In the genomic region with DNA sequence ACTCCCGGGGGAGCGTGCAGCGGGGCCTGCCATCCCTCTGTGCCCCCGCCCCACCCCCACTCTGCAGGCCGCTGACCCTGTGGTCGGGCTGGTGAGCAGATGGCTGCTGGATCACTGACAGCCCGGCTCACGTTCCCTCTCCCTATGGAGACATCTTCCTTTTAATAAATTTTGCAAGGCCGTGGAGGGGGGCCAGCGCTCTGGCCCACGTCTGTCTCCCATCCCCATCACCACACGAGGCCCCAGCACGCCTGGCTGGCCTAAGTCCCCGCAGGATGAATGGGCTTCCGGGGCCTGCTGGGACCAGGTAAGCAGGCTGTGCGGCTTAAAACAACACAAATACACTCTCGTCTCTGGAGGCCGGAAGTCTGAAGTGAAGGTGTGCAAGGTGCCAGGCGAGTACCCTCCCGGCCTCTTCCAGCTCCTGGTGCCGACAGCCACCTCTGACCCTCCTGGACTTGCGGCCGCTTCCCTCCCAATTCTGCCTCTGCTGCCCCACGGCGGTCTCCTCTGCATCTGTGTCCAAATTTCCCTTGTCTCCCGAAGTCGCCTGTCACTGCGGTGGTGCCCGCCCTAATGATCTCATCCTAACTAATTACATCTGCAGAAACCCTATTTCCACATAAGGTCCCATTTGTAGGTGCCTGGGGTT, we compare ENCODE assay signal across 10 cellular contexts. TPM values are rescaled to one million over a fixed set of nuclear protein-coding genes. Genes with fewer than 3 reads are reported as not detected.
DNase-seq lines count a peak whose midpoint lies in the region; ATAC-seq and TF ChIP-seq lines count a peak whose summit lies in the region.
"Had no signal": no experiment of that assay in that cellular context is flagged by ENCODE, and none has a peak within 500 bp of the region (broad histone marks: within the 10 kb centered on the region; RNA-seq: fewer than 3 reads in every experiment).

No MANE protein-coding gene starts in this region.

- no peaks in the 10 kb centered on the region; the same call in 1 of the 2 replicates for H3K9me1 ChIP-seq in IMR-90 (ENCODE audit: insufficient read depth, low read length)

- H3K56ac ChIP-seq in IMR-90 (ENCODE audit: extremely low read depth, insufficient read depth, low read length) = no peak overlapping the region

- no peak overlapping the region for H3K4me2 ChIP-seq in IMR-90 (ENCODE audit: low read depth, low read length)

- POLR2A ChIA-PET in IMR-90 (lab: Charles Lee; ENCODE audit: unreplicated experiment) = no interaction called here

- ATAC-seq in IMR-90 (ENCODE audit: low read depth) = no peak; the same call in 1 of the 2 replicates

- TF ChIP-seq RAD21 in IMR-90 (IDR thresholded peaks at IDR 0.05; ENCODE audit: low read length) = no peak

- H4K20me1 ChIP-seq in IMR-90 (ENCODE audit: insufficient read depth, low read length) = no peaks in the 10 kb centered on the region

- H3K27me3 ChIP-seq in IMR-90 (ENCODE audit: control insufficient read depth, insufficient read depth, low read length) (no peaks in the 10 kb centered on the region), esophagus (ENCODE audit: control insufficient read depth in 1 of 2, insufficient read depth in 2 of 2, low read length in 2 of 2) (no peaks in the 10 kb centered on the region), muscle layer of colon (ENCODE audit: control insufficient read depth in 1 of 2, insufficient read depth in 2 of 2, low read length in 2 of 2) (no peaks in the 10 kb centered on the region)

- H4K91ac ChIP-seq in IMR-90 (ENCODE audit: insufficient read depth, low read depth, low read length) = no peak overlapping the region

- no peaks in the 10 kb centered on the region for H3K36me3 ChIP-seq in IMR-90 (ENCODE audit: control insufficient read depth, insufficient read depth, low read length)
- H3K36me3 ChIP-seq in esophagus (ENCODE audit: control insufficient read depth in 2 of 2, insufficient read depth in 2 of 2, low read length in 1 of 2) = no peaks in the 10 kb centered on the region
- H3K36me3 ChIP-seq in muscle layer of colon (ENCODE audit: insufficient read depth, low read length) = no peaks in the 10 kb centered on the region

- H4K5ac ChIP-seq in IMR-90 (ENCODE audit: low read depth, low read length) = no peak overlapping the region

- H3K4me1 ChIP-seq in IMR-90 (ENCODE audit: control insufficient read depth, insufficient read depth, low read length) (peaks cover 2% of the 10 kb centered on the region; the same call in 1 of the 2 replicates), esophagus (ENCODE audit: control insufficient read depth in 2 of 2, insufficient read depth in 2 of 2, low read length in 1 of 2) (no peaks in the 10 kb centered on the region), muscle layer of colon (ENCODE audit: insufficient read depth, low read length) (no peaks in the 10 kb centered on the region)

- H2BK20ac ChIP-seq in IMR-90 (ENCODE audit: low read depth, low read length) = no peak overlapping the region

- CTCF ChIA-PET in IMR-90 (lab: Yijun Ruan, JAX) = no interaction called here

- H3K18ac ChIP-seq in IMR-90 (ENCODE audit: low read depth, low read length) = no peak overlapping the region

- BruUV-seq in IMR-90 (replicated peaks; lab: Mats Ljungman, UMichigan) = no TSS peak

- dilution Hi-C loops in IMR-90 (cut with HindIII; ENCODE audit: low sequenced_read_pairs, unreplicated experiment) = no loop called here

- DNase-seq in AG20443 (ENCODE audit: low spot score) (peak; percentile 25), IMR-90 (no peak), hippocampal formation (lab: John Stamatoyannopoulos, UW) (no peak), NOMO-1 treated with DMSO at 0.1 percent for 48 hours (lab: John Stamatoyannopoulos, UW; ENCODE audit: unreplicated experiment) (no peak), dedifferentiated amniotic fluid mesenchymal stem cell (ENCODE audit: extremely low spot score) (no peak)
- DNase-seq in stimulated activated CD4-positive, alpha-beta T cell treated with anti-CD3 and anti-CD28 coated beads, Interleukin-4, amount 100 ng/mL, for 4 hours = no peak
- DNase-seq: activated T-cell treated with anti-CD3 and anti-CD28 coated beads, Interleukin-2, amount 50 U/mL, for 24 hours had no signal

- no peak for TF ChIP-seq CTCF in IMR-90 (conservative IDR thresholded peaks at IDR 0.05; ENCODE audit: low read depth, low read length)

- no peak overlapping the region for H3K4ac ChIP-seq in IMR-90 (ENCODE audit: low read depth, low read length)

- TF ChIP-seq POLR2A in IMR-90 (IDR thresholded peaks at IDR 0.05; ENCODE audit: low read depth, low read length) = no peak

- H2AK9ac ChIP-seq in IMR-90 (replicated peaks; ENCODE audit: low read depth, low read length, poor library complexity) = peak overlapping the region; percentile 48

- 0 out of 2 replicates have a peak overlapping the region, but pooled peaks have one; percentile 14 for H2AK5ac ChIP-seq in IMR-90 (ENCODE audit: low read depth, low read length)

- no peak overlapping the region for H3K4me3 ChIP-seq in IMR-90 (ENCODE audit: insufficient read depth, low read depth, low read length)
- no peak overlapping the region for H3K4me3 ChIP-seq in esophagus (ENCODE audit: low read depth in 1 of 2, low read length in 2 of 2)
- H3K4me3 ChIP-seq in muscle layer of colon (ENCODE audit: low read depth in 1 of 2, low read length in 2 of 2) = no peak overlapping the region

- no peak overlapping the region for H2BK120ac ChIP-seq in IMR-90 (ENCODE audit: low read depth, low read length)

- no peak overlapping the region for H4K8ac ChIP-seq in IMR-90 (ENCODE audit: low read depth in 2 of 2, low read length in 2 of 2)

- no peak overlapping the region for H3K23ac ChIP-seq in IMR-90 (ENCODE audit: low read depth, low read length)

- H3K27ac ChIP-seq in IMR-90 (ENCODE audit: insufficient read depth, low read length) (no peak overlapping the region), esophagus (ENCODE audit: low read depth in 2 of 2, low read length in 1 of 2) (peak overlapping the region; percentile 14 to 26), muscle layer of colon (ENCODE audit: low read depth, low read length) (peak overlapping the region; percentile 4)

- H3K14ac ChIP-seq in IMR-90 (replicated peaks; ENCODE audit: low read depth, low read length) = no peak overlapping the region

- in situ Hi-C loops in IMR-90 (cut with MboI; ENCODE audit: low sequenced_read_pairs) = no loop called here

- WGBS in IMR-90 (ENCODE audit: extremely low coverage in 2 of 2, insufficient read length in 1 of 2), 2 experiments = 54% methylated on average over 18 of the region's 29 CpGs; no CpG with 5 or more reads in 1 of the 2 experiments
- 57 to 60% methylated on average over 29 of the region's 29 CpGs for WGBS in esophagus, 2 donors

- no peak overlapping the region for H2BK15ac ChIP-seq in IMR-90 (ENCODE audit: low read depth, low read length)

- intact Hi-C loops in IMR-90 (cut with micrococcal nuclease) = no loop called here

- H3K9ac ChIP-seq in IMR-90 (ENCODE audit: low read depth, low read length) = no peak overlapping the region
- no peak overlapping the region for H3K9ac ChIP-seq in muscle layer of colon (ENCODE audit: low read length)

- no peak overlapping the region for H2BK5ac ChIP-seq in IMR-90 (ENCODE audit: low read depth, low read length, poor library complexity, severe bottlenecking)

- H3K9me3 ChIP-seq in IMR-90 (ENCODE audit: control insufficient read depth, insufficient read depth, low read length) (no peaks in the 10 kb centered on the region), esophagus (ENCODE audit: control insufficient read depth in 2 of 2, insufficient read depth in 1 of 2, low read depth in 1 of 2, low read length in 1 of 2) (no peaks in the 10 kb centered on the region), muscle layer of colon (ENCODE audit: low read length) (no peaks in the 10 kb centered on the region)

- H3K79me1 ChIP-seq in IMR-90 (ENCODE audit: low read depth in 1 of 2, low read length in 2 of 2) = peaks cover 2 to 8% of the 10 kb centered on the region in 2 experiments; a peak in 1 of 4 replicates

- peak overlapping the region; percentile 56 for H2AFZ ChIP-seq in IMR-90 (replicated peaks; ENCODE audit: low read length, poor library complexity)

TF ChIP-seq in IMR-90, 13 proteins besides CTCF, POLR2A, EP300 and RAD21 (continues in another document):
- no peak for TF ChIP-seq MAZ (IDR thresholded peaks at IDR 0.05; ENCODE audit: borderline replicate concordance, low read depth, low read length)
- no peak for TF ChIP-seq FOS (IDR thresholded peaks at IDR 0.05; ENCODE audit: low read depth, low read length)
- no peak for TF ChIP-seq CHD1 (IDR thresholded peaks at IDR 0.05; ENCODE audit: low read depth, low read length)
- TF ChIP-seq MXI1 (IDR thresholded peaks at IDR 0.05; ENCODE audit: borderline replicate concordance, low read depth, low read length) = no peak
- TF ChIP-seq MAFK (IDR thresholded peaks at IDR 0.05; ENCODE audit: low read depth, low read length) = no peak
- TF ChIP-seq NFE2L2 (IDR thresholded peaks at IDR 0.05; ENCODE audit: low read depth, low read length) = no peak
- TF ChIP-seq RCOR1 (IDR thresholded peaks at IDR 0.05; ENCODE audit: insufficient replicate concordance, low read length) = no peak
- TF ChIP-seq BHLHE40 (IDR thresholded peaks at IDR 0.05; ENCODE audit: low read depth, low read length) = no peak

RNA-seq across cellular contexts. Expression of gene PTBP1, which starts 8.3 kb away (rescaled TPM):
- total RNA-seq in IMR-90 (2012; rRNA removed) = 95.5 and 146 TPM in 2 replicates
- 269 and 483 TPM in 2 replicates for polyA plus RNA-seq in IMR-90 (2012; rRNA removed)
- polyA plus RNA-seq in IMR-90 (2012; cell fraction: cytosol; rRNA removed) = 96.3 and 257 TPM in 2 replicates
- 324 and 629 TPM in 2 replicates for polyA plus RNA-seq in IMR-90 (2012; cell fraction: nucleus; rRNA removed; ENCODE audit: low replicate concordance)
- polyA plus RNA-seq in esophagus = 10 to 100 TPM; 90.6 to 98.3 TPM

RNA-seq across cellular contexts. Expression of gene PLPPR3, which starts 32.8 kb away (rescaled TPM):
- total RNA-seq in IMR-90 (2012; rRNA removed) = 0.36 and 0.56 TPM in 2 replicates
- polyA plus RNA-seq in IMR-90 (2012; rRNA removed) (1.2 and 2.0 TPM in 2 replicates), esophagus (not detected)
- polyA plus RNA-seq in IMR-90 (2012; cell fraction: cytosol; rRNA removed) = 1.0 and 4.3 TPM in 2 replicates
- 1.4 and 3.6 TPM in 2 replicates for polyA plus RNA-seq in IMR-90 (2012; cell fraction: nucleus; rRNA removed; ENCODE audit: low replicate concordance)
- total RNA-seq: CD8-positive, alpha-beta memory T cell had no signal
- polyA plus RNA-seq: CD8-positive, alpha-beta memory T cell had no signal

RNA-seq across cellular contexts. Expression of gene MISP, which starts 38.0 kb away (rescaled TPM):
- total RNA-seq in IMR-90 (2012; rRNA removed) = not detected in 2 replicates
- polyA plus RNA-seq in IMR-90 (2012; rRNA removed) (0.03 TPM in 1 of 2 replicates, not detected in the other), esophagus (under 1 TPM; 0.08 to 0.11 TPM)
- polyA plus RNA-seq in IMR-90 (2012; cell fraction: cytosol; rRNA removed) = 0.02 TPM in 1 of 2 replicates, not detected in the other
- 0.11 and 0.13 TPM in 2 replicates for polyA plus RNA-seq in IMR-90 (2012; cell fraction: nucleus; rRNA removed; ENCODE audit: low replicate concordance)
- total RNA-seq: CD8-positive, alpha-beta memory T cell had no signal
- polyA plus RNA-seq: CD8-positive, alpha-beta memory T cell had no signal

RNA-seq across cellular contexts. Expression of gene AZU1, which starts 38.7 kb away (rescaled TPM):
- total RNA-seq in IMR-90 (2012; rRNA removed) = not detected in 2 replicates
- polyA plus RNA-seq in IMR-90 (2012; rRNA removed) (0.12 TPM in 1 of 2 replicates, not detected in the other), esophagus (not detected)
- polyA plus RNA-seq in IMR-90 (2012; cell fraction: cytosol; rRNA removed) = 0.04 TPM in 1 of 2 replicates, not detected in the other
- polyA plus RNA-seq in IMR-90 (2012; cell fraction: nucleus; rRNA removed; ENCODE audit: low replicate concordance) = 2.3 and 4.0 TPM in 2 replicates
- total RNA-seq: CD8-positive, alpha-beta memory T cell had no signal
- polyA plus RNA-seq: CD8-positive, alpha-beta memory T cell had no signal

RNA-seq across cellular contexts. Expression of gene PRTN3, which starts 51.9 kb away (rescaled TPM):
- total RNA-seq in IMR-90 (2012; rRNA removed) = not detected in 2 replicates
- polyA plus RNA-seq in IMR-90 (2012; rRNA removed) = not detected in 2 replicates
- not detected in 2 replicates for polyA plus RNA-seq in IMR-90 (2012; cell fraction: cytosol; rRNA removed)
- not detected in 2 replicates for polyA plus RNA-seq in IMR-90 (2012; cell fraction: nucleus; rRNA removed; ENCODE audit: low replicate concordance)
- not detected for polyA plus RNA-seq in esophagus
- total RNA-seq: CD8-positive, alpha-beta memory T cell had no signal
- polyA plus RNA-seq: CD8-positive, alpha-beta memory T cell had no signal
